1 cellular context compared by ENCODE assay signal in the genomic region with DNA sequence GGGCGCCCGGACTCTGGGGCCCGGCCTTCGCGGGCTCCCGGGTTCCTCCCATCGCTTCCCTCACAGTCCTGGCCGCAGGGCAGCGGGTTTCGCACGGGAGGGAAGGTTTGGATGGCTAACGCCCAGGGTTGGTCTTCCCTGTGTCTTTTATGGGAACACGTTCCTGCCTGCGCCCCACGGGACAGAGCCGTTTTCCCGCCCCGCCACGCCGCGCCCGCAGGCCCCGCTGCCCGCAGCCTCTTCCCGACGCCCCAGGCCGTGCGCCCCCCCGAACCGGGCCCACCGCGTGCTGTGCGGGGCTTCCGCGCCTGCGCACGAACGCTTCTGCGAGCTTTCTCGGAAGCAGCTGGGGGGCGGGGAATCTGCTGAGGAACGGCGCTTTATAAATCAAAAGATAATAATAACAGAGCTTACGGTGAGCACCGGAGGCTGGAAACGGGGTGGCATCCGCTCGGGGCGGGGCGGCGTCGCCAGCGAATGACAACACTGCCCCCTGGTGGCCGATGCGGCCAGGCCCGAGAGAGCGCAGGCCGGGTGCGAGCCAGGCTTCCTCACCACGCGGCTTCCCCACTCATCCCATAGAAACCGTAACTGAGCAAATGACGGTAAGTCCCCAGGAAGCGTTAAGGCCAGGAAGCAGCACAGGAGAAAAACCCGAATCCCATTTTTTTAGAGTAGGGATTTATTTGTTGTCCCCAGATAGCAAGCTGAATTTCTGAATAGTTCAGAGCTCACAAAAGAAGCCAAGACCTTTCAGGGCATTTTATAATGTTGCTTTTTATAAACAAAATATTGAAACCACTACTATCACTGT.
TF ChIP-seq lines count a peak whose summit lies in the region.

No MANE protein-coding gene starts in this region.

TF ChIP-seq in HEK293, 187 proteins besides CTCF, POLR2A, EP300 and RAD21 (continued from another document and continues in another):
- TF ChIP-seq, protein P1, sequence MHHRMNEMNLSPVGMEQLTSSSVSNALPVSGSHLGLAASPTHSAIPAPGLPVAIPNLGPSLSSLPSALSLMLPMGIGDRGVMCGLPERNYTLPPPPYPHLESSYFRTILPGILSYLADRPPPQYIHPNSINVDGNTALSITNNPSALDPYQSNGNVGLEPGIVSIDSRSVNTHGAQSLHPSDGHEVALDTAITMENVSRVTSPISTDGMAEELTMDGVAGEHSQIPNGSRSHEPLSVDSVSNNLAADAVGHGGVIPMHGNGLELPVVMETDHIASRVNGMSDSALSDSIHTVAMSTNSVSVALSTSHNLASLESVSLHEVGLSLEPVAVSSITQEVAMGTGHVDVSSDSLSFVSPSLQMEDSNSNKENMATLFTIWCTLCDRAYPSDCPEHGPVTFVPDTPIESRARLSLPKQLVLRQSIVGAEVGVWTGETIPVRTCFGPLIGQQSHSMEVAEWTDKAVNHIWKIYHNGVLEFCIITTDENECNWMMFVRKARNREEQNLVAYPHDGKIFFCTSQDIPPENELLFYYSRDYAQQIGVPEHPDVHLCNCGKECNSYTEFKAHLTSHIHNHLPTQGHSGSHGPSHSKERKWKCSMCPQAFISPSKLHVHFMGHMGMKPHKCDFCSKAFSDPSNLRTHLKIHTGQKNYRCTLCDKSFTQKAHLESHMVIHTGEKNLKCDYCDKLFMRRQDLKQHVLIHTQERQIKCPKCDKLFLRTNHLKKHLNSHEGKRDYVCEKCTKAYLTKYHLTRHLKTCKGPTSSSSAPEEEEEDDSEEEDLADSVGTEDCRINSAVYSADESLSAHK (tag by site-specific recombination; IDR thresholded peaks at IDR 0.05) = no peak
- TF ChIP-seq ZNF596 (tag by site-specific recombination; IDR thresholded peaks at IDR 0.05) (no peak), GLI2 (tag by site-specific recombination; IDR thresholded peaks at IDR 0.05; ENCODE audit: borderline replicate concordance, low read depth) (no peak), SP2 (tag by site-specific recombination; IDR thresholded peaks at IDR 0.05) (peak; percentile 51), SCRT2 (tag by site-specific recombination; IDR thresholded peaks at IDR 0.05) (no peak; the same call in 1 of the 2 replicates), ZNF112 (tag by site-specific recombination; IDR thresholded peaks at IDR 0.05) (no peak), ZNF394 (tag by site-specific recombination; IDR thresholded peaks at IDR 0.05; ENCODE audit: borderline replicate concordance) (peak; percentile 69; the same call in 1 of the 2 replicates), ZNF707 (tag by site-specific recombination; IDR thresholded peaks at IDR 0.05) (no peak), MYNN (tag by site-specific recombination; IDR thresholded peaks at IDR 0.05; ENCODE audit: borderline replicate concordance) (no peak), GLI4 (tag by site-specific recombination; IDR thresholded peaks at IDR 0.05) (no peak), ZNF629 (tag by site-specific recombination; IDR thresholded peaks at IDR 0.05) (peak; percentile 69; the same call in 1 of the 2 replicates), ZBTB21 (tag by site-specific recombination; IDR thresholded peaks at IDR 0.05) (peak; percentile 39; the same call in 1 of the 2 replicates), ZSCAN30 (tag by site-specific recombination; IDR thresholded peaks at IDR 0.05) (peak; percentile 70), ZNF560 (tag by site-specific recombination; IDR thresholded peaks at IDR 0.05; ENCODE audit: borderline replicate concordance) (no peak), ZNF16 (tag by site-specific recombination; IDR thresholded peaks at IDR 0.05; ENCODE audit: low read depth) (no peak), ZSCAN16 (tag by site-specific recombination; IDR thresholded peaks at IDR 0.05) (no peak), ZNF423 (tag by site-specific recombination; IDR thresholded peaks at IDR 0.05) (no peak), ZNF777 (tag by site-specific recombination; IDR thresholded peaks at IDR 0.05; ENCODE audit: borderline replicate concordance) (no peak), ZNF585B (tag by site-specific recombination; IDR thresholded peaks at IDR 0.05) (no peak), ZNF214 (tag by site-specific recombination; IDR thresholded peaks at IDR 0.05; ENCODE audit: borderline replicate concordance) (no peak), BCL11A (tag by site-specific recombination; IDR thresholded peaks at IDR 0.05; ENCODE audit: low read depth) (no peak), ZNF37A (tag by site-specific recombination; IDR thresholded peaks at IDR 0.05) (no peak), ZNF354C (tag by site-specific recombination; IDR thresholded peaks at IDR 0.05; ENCODE audit: borderline replicate concordance, low read depth) (no peak), ZNF514 (tag by site-specific recombination; IDR thresholded peaks at IDR 0.05) (no peak), ZNF521 (tag by site-specific recombination; IDR thresholded peaks at IDR 0.05) (no peak), ZFP41 (tag by site-specific recombination; IDR thresholded peaks at IDR 0.05; ENCODE audit: borderline replicate concordance) (no peak), ZNF544 (tag by site-specific recombination; IDR thresholded peaks at IDR 0.05) (no peak), ZNF341 (tag by site-specific recombination; IDR thresholded peaks at IDR 0.05; ENCODE audit: low read depth) (peak; percentile 89), ZNF571 (tag by site-specific recombination; IDR thresholded peaks at IDR 0.05) (no peak), ZNF433 (tag by site-specific recombination; IDR thresholded peaks at IDR 0.05; ENCODE audit: low read depth) (no peak), OVOL3 (tag by site-specific recombination; IDR thresholded peaks at IDR 0.05) (no peak), ZNF274 (IDR thresholded peaks at IDR 0.05; ENCODE audit: low read length) (no peak), ZNF274 (tag by site-specific recombination; IDR thresholded peaks at IDR 0.05; ENCODE audit: borderline replicate concordance) (no peak), ZNF426 (tag by site-specific recombination; IDR thresholded peaks at IDR 0.05) (no peak), SALL2 (tag by site-specific recombination; IDR thresholded peaks at IDR 0.05; ENCODE audit: borderline replicate concordance) (no peak), IKZF3 (tag by site-specific recombination; IDR thresholded peaks at IDR 0.05) (peak; percentile 49)
- TF ChIP-seq, protein P2, sequence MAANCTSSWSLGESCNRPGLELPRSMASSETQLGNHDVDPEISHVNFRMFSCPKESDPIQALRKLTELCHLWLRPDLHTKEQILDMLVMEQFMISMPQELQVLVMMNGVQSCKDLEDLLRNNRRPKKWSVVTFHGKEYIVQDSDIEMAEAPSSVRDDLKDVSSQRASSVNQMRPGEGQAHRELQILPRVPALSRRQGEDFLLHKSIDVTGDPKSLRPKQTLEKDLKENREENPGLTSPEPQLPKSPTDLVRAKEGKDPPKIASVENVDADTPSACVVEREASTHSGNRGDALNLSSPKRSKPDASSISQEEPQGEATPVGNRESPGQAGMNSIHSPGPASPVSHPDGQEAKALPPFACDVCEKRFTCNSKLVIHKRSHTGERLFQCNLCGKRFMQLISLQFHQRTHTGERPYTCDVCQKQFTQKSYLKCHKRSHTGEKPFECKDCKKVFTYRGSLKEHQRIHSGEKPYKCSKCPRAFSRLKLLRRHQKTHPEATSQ (tag by site-specific recombination; IDR thresholded peaks at IDR 0.05) = peak; percentile 37; the same call in 1 of the 2 replicates
- TF ChIP-seq, protein P3, sequence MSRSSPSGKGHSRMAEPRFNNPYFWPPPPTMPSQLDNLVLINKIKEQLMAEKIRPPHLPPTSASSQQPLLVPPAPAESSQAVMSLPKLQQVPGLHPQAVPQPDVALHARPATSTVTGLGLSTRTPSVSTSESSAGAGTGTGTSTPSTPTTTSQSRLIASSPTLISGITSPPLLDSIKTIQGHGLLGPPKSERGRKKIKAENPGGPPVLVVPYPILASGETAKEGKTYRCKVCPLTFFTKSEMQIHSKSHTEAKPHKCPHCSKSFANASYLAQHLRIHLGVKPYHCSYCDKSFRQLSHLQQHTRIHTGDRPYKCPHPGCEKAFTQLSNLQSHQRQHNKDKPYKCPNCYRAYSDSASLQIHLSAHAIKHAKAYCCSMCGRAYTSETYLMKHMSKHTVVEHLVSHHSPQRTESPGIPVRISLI (tag by site-specific recombination; IDR thresholded peaks at IDR 0.05) = no peak
- TF ChIP-seq, protein P4, sequence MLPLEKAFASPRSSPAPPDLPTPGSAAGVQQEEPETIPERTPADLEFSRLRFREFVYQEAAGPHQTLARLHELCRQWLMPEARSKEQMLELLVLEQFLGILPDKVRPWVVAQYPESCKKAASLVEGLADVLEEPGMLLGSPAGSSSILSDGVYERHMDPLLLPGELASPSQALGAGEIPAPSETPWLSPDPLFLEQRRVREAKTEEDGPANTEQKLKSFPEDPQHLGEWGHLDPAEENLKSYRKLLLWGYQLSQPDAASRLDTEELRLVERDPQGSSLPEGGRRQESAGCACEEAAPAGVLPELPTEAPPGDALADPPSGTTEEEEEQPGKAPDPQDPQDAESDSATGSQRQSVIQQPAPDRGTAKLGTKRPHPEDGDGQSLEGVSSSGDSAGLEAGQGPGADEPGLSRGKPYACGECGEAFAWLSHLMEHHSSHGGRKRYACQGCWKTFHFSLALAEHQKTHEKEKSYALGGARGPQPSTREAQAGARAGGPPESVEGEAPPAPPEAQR (tag by site-specific recombination; IDR thresholded peaks at IDR 0.05) = no peak
- TF ChIP-seq, protein P5, sequence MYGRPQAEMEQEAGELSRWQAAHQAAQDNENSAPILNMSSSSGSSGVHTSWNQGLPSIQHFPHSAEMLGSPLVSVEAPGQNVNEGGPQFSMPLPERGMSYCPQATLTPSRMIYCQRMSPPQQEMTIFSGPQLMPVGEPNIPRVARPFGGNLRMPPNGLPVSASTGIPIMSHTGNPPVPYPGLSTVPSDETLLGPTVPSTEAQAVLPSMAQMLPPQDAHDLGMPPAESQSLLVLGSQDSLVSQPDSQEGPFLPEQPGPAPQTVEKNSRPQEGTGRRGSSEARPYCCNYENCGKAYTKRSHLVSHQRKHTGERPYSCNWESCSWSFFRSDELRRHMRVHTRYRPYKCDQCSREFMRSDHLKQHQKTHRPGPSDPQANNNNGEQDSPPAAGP (tag by site-specific recombination; IDR thresholded peaks at IDR 0.05) = 0 out of 2 replicates have a peak, but pooled peaks have one; percentile 60
- TF ChIP-seq, protein P6, sequence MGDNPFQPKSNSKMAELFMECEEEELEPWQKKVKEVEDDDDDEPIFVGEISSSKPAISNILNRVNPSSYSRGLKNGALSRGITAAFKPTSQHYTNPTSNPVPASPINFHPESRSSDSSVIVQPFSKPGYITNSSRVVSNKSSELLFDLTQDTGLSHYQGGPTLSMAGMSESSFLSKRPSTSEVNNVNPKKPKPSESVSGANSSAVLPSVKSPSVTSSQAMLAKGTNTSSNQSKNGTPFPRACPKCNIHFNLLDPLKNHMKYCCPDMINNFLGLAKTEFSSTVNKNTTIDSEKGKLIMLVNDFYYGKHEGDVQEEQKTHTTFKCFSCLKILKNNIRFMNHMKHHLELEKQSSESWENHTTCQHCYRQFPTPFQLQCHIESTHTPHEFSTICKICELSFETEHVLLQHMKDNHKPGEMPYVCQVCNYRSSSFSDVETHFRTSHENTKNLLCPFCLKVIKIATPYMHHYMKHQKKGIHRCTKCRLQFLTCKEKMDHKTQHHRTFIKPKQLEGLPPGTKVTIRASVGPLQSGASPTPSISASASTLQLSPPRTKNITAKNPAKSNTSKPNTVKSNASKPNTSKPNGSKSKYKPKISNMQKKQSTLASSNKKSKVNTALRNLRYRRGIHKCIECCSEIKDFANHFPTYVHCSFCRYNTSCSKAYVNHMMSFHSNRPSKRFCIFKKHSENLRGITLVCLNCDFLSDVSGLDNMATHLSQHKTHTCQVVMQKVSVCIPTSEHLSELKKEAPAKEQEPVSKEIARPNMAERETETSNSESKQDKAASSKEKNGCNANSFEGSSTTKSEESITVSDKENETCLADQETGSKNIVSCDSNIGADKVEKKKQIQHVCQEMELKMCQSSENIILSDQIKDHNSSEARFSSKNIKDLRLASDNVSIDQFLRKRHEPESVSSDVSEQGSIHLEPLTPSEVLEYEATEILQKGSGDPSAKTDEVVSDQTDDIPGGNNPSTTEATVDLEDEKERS (tag by site-specific recombination; IDR thresholded peaks at IDR 0.05) = 0 out of 2 replicates have a peak, but pooled peaks have one; percentile 31
- TF ChIP-seq, protein P7, sequence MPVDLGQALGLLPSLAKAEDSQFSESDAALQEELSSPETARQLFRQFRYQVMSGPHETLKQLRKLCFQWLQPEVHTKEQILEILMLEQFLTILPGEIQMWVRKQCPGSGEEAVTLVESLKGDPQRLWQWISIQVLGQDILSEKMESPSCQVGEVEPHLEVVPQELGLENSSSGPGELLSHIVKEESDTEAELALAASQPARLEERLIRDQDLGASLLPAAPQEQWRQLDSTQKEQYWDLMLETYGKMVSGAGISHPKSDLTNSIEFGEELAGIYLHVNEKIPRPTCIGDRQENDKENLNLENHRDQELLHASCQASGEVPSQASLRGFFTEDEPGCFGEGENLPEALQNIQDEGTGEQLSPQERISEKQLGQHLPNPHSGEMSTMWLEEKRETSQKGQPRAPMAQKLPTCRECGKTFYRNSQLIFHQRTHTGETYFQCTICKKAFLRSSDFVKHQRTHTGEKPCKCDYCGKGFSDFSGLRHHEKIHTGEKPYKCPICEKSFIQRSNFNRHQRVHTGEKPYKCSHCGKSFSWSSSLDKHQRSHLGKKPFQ (tag by site-specific recombination; IDR thresholded peaks at IDR 0.05) = no peak
- TF ChIP-seq, protein P8, sequence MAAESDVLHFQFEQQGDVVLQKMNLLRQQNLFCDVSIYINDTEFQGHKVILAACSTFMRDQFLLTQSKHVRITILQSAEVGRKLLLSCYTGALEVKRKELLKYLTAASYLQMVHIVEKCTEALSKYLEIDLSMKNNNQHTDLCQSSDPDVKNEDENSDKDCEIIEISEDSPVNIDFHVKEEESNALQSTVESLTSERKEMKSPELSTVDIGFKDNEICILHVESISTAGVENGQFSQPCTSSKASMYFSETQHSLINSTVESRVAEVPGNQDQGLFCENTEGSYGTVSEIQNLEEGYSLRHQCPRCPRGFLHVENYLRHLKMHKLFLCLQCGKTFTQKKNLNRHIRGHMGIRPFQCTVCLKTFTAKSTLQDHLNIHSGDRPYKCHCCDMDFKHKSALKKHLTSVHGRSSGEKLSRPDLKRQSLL (tag by site-specific recombination; IDR thresholded peaks at IDR 0.05) = no peak
- TF ChIP-seq, protein P9, sequence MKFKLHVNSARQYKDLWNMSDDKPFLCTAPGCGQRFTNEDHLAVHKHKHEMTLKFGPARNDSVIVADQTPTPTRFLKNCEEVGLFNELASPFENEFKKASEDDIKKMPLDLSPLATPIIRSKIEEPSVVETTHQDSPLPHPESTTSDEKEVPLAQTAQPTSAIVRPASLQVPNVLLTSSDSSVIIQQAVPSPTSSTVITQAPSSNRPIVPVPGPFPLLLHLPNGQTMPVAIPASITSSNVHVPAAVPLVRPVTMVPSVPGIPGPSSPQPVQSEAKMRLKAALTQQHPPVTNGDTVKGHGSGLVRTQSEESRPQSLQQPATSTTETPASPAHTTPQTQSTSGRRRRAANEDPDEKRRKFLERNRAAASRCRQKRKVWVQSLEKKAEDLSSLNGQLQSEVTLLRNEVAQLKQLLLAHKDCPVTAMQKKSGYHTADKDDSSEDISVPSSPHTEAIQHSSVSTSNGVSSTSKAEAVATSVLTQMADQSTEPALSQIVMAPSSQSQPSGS (tag by site-specific recombination; IDR thresholded peaks at IDR 0.05; ENCODE audit: low read depth) = no peak
